In the genomic region with DNA sequence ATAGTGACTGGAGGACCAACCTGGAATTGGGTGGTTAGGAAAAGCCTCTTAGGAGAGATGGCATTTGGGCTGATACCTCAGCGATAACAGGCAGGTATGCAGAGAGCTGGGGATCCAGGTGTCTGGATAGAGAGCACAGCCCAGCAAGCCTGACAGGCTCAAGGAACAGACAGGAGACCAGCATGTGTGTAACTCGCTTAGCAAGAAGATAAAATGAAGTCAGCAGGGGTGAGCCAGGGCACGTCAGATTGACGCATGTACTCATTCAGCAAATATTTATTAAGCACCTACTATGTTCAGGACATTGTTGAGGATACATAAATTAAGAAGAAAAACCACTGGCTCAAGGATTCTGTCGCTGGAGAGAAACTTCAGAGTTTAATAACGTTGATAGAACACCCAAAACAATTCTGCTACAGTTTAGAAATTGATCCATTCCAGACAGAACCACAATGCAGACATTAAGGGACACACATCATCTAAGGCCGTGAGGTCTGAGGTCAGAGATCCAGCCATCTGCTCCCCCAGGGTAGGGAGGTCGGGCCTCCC, we compare ENCODE assay signal across 1 cellular context.
TF ChIP-seq lines count a peak whose summit lies in the region.

No MANE protein-coding gene starts in this region.

TF ChIP-seq in HepG2, 621 proteins besides CTCF, POLR2A, EP300 and RAD21 (continued from another document):
- TF ChIP-seq, protein P1, sequence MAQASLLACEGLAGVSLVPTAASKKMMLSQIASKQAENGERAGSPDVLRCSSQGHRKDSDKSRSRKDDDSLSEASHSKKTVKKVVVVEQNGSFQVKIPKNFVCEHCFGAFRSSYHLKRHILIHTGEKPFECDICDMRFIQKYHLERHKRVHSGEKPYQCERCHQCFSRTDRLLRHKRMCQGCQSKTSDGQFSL (CRISPR knock-in tag; IDR thresholded peaks at IDR 0.05), result no peak
- no peak for TF ChIP-seq ZNF749 (CRISPR knock-in tag; IDR thresholded peaks at IDR 0.05; ENCODE audit: borderline replicate concordance)
- TF ChIP-seq ZNF510 (CRISPR knock-in tag; IDR thresholded peaks at IDR 0.05; ENCODE audit: low read depth), result 0 out of 2 replicates have a peak, but pooled peaks have one; percentile 27
- TF ChIP-seq FLYWCH1 (CRISPR knock-in tag; IDR thresholded peaks at IDR 0.05), result no peak
- no peak for TF ChIP-seq TRIM24 (CRISPR knock-in tag; IDR thresholded peaks at IDR 0.05)
- no peak for TF ChIP-seq ZFP37 (CRISPR knock-in tag; IDR thresholded peaks at IDR 0.05; ENCODE audit: borderline replicate concordance)
- no peak for TF ChIP-seq GABPB1 (CRISPR knock-in tag; IDR thresholded peaks at IDR 0.05)
- TF ChIP-seq AKAP8 (CRISPR knock-in tag; IDR thresholded peaks at IDR 0.05), result no peak
- TF ChIP-seq DNMT3B (CRISPR knock-in tag; conservative IDR thresholded peaks at IDR 0.05), result no peak
- TF ChIP-seq, protein P2, sequence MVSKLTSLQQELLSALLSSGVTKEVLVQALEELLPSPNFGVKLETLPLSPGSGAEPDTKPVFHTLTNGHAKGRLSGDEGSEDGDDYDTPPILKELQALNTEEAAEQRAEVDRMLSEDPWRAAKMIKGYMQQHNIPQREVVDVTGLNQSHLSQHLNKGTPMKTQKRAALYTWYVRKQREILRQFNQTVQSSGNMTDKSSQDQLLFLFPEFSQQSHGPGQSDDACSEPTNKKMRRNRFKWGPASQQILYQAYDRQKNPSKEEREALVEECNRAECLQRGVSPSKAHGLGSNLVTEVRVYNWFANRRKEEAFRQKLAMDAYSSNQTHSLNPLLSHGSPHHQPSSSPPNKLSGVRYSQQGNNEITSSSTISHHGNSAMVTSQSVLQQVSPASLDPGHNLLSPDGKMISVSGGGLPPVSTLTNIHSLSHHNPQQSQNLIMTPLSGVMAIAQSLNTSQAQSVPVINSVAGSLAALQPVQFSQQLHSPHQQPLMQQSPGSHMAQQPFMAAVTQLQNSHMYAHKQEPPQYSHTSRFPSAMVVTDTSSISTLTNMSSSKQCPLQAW (CRISPR knock-in tag; IDR thresholded peaks at IDR 0.05), result no peak
- TF ChIP-seq ZNF446 (CRISPR knock-in tag; IDR thresholded peaks at IDR 0.05), result no peak
- 0 out of 2 replicates have a peak, but pooled peaks have one; percentile 23 for TF ChIP-seq IRF2 (CRISPR knock-in tag; IDR thresholded peaks at IDR 0.05)
- TF ChIP-seq, protein P3, sequence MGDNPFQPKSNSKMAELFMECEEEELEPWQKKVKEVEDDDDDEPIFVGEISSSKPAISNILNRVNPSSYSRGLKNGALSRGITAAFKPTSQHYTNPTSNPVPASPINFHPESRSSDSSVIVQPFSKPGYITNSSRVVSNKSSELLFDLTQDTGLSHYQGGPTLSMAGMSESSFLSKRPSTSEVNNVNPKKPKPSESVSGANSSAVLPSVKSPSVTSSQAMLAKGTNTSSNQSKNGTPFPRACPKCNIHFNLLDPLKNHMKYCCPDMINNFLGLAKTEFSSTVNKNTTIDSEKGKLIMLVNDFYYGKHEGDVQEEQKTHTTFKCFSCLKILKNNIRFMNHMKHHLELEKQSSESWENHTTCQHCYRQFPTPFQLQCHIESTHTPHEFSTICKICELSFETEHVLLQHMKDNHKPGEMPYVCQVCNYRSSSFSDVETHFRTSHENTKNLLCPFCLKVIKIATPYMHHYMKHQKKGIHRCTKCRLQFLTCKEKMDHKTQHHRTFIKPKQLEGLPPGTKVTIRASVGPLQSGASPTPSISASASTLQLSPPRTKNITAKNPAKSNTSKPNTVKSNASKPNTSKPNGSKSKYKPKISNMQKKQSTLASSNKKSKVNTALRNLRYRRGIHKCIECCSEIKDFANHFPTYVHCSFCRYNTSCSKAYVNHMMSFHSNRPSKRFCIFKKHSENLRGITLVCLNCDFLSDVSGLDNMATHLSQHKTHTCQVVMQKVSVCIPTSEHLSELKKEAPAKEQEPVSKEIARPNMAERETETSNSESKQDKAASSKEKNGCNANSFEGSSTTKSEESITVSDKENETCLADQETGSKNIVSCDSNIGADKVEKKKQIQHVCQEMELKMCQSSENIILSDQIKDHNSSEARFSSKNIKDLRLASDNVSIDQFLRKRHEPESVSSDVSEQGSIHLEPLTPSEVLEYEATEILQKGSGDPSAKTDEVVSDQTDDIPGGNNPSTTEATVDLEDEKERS (CRISPR knock-in tag; IDR thresholded peaks at IDR 0.05), result 0 out of 2 replicates have a peak, but pooled peaks have one; percentile 40
- no peak for TF ChIP-seq AHR (CRISPR knock-in tag; IDR thresholded peaks at IDR 0.05)
- TF ChIP-seq THYN1 (CRISPR knock-in tag; IDR thresholded peaks at IDR 0.05; ENCODE audit: borderline replicate concordance, low read depth), result no peak
- no peak for TF ChIP-seq ZSCAN20 (CRISPR knock-in tag; IDR thresholded peaks at IDR 0.05; ENCODE audit: borderline replicate concordance)
- 0 out of 2 replicates have a peak, but pooled peaks have one; percentile 33 for TF ChIP-seq ZNF746 (CRISPR knock-in tag; IDR thresholded peaks at IDR 0.05)
- no peak for TF ChIP-seq ZNF850 (CRISPR knock-in tag; conservative IDR thresholded peaks at IDR 0.05)
- no peak for TF ChIP-seq AGO2 (optimal IDR thresholded peaks at IDR 0.05; ENCODE audit: low read depth, low read length)
- 0 out of 2 replicates have a peak, but pooled peaks have one; percentile 23 for TF ChIP-seq CBX5 (CRISPR knock-in tag; IDR thresholded peaks at IDR 0.05; ENCODE audit: borderline replicate concordance)
- TF ChIP-seq SMAD3 (CRISPR knock-in tag; IDR thresholded peaks at IDR 0.05), result no peak
- TF ChIP-seq RCOR2 (CRISPR knock-in tag; IDR thresholded peaks at IDR 0.05), result peak; percentile 48; the same call in 1 of the 2 replicates
- 0 out of 2 replicates have a peak, but pooled peaks have one; percentile 30 for TF ChIP-seq ZNF124 (CRISPR knock-in tag; IDR thresholded peaks at IDR 0.05)
- TF ChIP-seq BORCS8-MEF2B (CRISPR knock-in tag; IDR thresholded peaks at IDR 0.05), result no peak
- TF ChIP-seq FOSL2 (CRISPR knock-in tag; IDR thresholded peaks at IDR 0.05), result peak; percentile 59
- TF ChIP-seq, protein P4, sequence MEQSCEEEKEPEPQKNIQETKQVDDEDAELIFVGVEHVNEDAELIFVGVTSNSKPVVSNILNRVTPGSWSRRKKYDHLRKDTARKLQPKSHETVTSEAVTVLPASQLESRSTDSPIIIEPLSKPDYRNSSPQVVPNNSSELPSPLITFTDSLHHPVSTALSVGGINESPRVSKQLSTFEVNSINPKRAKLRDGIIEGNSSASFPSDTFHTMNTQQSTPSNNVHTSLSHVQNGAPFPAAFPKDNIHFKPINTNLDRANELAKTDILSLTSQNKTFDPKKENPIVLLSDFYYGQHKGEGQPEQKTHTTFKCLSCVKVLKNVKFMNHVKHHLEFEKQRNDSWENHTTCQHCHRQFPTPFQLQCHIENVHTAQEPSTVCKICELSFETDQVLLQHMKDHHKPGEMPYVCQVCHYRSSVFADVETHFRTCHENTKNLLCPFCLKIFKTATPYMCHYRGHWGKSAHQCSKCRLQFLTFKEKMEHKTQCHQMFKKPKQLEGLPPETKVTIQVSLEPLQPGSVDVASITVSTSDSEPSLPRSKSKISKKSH (CRISPR knock-in tag; IDR thresholded peaks at IDR 0.05; ENCODE audit: borderline replicate concordance), result no peak
- no peak for TF ChIP-seq ZBTB20 (CRISPR knock-in tag; IDR thresholded peaks at IDR 0.05; ENCODE audit: borderline replicate concordance, low read depth)
- peak; percentile 17 for TF ChIP-seq TEAD3 (CRISPR knock-in tag; optimal IDR thresholded peaks at IDR 0.05; ENCODE audit: borderline replicate concordance)
- 0 out of 2 replicates have a peak, but pooled peaks have one; percentile 16 for TF ChIP-seq ZFYVE20 (CRISPR knock-in tag; IDR thresholded peaks at IDR 0.05; ENCODE audit: borderline replicate concordance, low read depth)
- no peak for TF ChIP-seq MTA3 (CRISPR knock-in tag; IDR thresholded peaks at IDR 0.05)
- 0 out of 2 replicates have a peak, but pooled peaks have one; percentile 2 for TF ChIP-seq ETV6 (CRISPR knock-in tag; conservative IDR thresholded peaks at IDR 0.05)
- TF ChIP-seq SNAPC2 (CRISPR knock-in tag; IDR thresholded peaks at IDR 0.05), result no peak
- 0 out of 2 replicates have a peak, but pooled peaks have one; percentile 32 for TF ChIP-seq MIXL1 (CRISPR knock-in tag; IDR thresholded peaks at IDR 0.05)
- no peak for TF ChIP-seq ZNF547 (CRISPR knock-in tag; IDR thresholded peaks at IDR 0.05)
- TF ChIP-seq ETV5 (CRISPR knock-in tag; IDR thresholded peaks at IDR 0.05; ENCODE audit: borderline replicate concordance), result no peak
- TF ChIP-seq, protein P5, sequence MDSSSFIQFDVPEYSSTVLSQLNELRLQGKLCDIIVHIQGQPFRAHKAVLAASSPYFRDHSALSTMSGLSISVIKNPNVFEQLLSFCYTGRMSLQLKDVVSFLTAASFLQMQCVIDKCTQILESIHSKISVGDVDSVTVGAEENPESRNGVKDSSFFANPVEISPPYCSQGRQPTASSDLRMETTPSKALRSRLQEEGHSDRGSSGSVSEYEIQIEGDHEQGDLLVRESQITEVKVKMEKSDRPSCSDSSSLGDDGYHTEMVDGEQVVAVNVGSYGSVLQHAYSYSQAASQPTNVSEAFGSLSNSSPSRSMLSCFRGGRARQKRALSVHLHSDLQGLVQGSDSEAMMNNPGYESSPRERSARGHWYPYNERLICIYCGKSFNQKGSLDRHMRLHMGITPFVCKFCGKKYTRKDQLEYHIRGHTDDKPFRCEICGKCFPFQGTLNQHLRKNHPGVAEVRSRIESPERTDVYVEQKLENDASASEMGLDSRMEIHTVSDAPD (CRISPR knock-in tag; IDR thresholded peaks at IDR 0.05), result no peak
- TF ChIP-seq, protein P6, sequence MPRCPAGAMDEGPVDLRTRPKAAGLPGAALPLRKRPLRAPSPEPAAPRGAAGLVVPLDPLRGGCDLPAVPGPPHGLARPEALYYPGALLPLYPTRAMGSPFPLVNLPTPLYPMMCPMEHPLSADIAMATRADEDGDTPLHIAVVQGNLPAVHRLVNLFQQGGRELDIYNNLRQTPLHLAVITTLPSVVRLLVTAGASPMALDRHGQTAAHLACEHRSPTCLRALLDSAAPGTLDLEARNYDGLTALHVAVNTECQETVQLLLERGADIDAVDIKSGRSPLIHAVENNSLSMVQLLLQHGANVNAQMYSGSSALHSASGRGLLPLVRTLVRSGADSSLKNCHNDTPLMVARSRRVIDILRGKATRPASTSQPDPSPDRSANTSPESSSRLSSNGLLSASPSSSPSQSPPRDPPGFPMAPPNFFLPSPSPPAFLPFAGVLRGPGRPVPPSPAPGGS (CRISPR knock-in tag; IDR thresholded peaks at IDR 0.05), result no peak
- TF ChIP-seq GLI4 (CRISPR knock-in tag; IDR thresholded peaks at IDR 0.05; ENCODE audit: borderline replicate concordance), result no peak; the same call in 1 of the 2 replicates
- TF ChIP-seq IRX3 (CRISPR knock-in tag; IDR thresholded peaks at IDR 0.05; ENCODE audit: borderline replicate concordance, low read depth), result no peak
- no peak; the same call in 1 of the 2 replicates for TF ChIP-seq TSC22D2 (CRISPR knock-in tag; IDR thresholded peaks at IDR 0.05; ENCODE audit: borderline replicate concordance)
- TF ChIP-seq, protein P7, sequence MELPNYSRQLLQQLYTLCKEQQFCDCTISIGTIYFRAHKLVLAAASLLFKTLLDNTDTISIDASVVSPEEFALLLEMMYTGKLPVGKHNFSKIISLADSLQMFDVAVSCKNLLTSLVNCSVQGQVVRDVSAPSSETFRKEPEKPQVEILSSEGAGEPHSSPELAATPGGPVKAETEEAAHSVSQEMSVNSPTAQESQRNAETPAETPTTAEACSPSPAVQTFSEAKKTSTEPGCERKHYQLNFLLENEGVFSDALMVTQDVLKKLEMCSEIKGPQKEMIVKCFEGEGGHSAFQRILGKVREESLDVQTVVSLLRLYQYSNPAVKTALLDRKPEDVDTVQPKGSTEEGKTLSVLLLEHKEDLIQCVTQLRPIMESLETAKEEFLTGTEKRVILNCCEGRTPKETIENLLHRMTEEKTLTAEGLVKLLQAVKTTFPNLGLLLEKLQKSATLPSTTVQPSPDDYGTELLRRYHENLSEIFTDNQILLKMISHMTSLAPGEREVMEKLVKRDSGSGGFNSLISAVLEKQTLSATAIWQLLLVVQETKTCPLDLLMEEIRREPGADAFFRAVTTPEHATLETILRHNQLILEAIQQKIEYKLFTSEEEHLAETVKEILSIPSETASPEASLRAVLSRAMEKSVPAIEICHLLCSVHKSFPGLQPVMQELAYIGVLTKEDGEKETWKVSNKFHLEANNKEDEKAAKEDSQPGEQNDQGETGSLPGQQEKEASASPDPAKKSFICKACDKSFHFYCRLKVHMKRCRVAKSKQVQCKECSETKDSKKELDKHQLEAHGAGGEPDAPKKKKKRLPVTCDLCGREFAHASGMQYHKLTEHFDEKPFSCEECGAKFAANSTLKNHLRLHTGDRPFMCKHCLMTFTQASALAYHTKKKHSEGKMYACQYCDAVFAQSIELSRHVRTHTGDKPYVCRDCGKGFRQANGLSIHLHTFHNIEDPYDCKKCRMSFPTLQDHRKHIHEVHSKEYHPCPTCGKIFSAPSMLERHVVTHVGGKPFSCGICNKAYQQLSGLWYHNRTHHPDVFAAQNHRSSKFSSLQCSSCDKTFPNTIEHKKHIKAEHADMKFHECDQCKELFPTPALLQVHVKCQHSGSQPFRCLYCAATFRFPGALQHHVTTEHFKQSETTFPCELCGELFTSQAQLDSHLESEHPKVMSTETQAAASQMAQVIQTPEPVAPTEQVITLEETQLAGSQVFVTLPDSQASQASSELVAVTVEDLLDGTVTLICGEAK (IDR thresholded peaks at IDR 0.05), result no peak
- TF ChIP-seq, protein P7 (CRISPR knock-in tag; IDR thresholded peaks at IDR 0.05), result peak; percentile 17; the same call in 1 of the 2 replicates
- peak; percentile 19; the same call in 1 of the 2 replicates for TF ChIP-seq ZNF205 (CRISPR knock-in tag; IDR thresholded peaks at IDR 0.05)
- no peak for TF ChIP-seq ZNF7 (CRISPR knock-in tag; IDR thresholded peaks at IDR 0.05)
